ENCODE assay signal across 21 cellular contexts in the genomic region with DNA sequence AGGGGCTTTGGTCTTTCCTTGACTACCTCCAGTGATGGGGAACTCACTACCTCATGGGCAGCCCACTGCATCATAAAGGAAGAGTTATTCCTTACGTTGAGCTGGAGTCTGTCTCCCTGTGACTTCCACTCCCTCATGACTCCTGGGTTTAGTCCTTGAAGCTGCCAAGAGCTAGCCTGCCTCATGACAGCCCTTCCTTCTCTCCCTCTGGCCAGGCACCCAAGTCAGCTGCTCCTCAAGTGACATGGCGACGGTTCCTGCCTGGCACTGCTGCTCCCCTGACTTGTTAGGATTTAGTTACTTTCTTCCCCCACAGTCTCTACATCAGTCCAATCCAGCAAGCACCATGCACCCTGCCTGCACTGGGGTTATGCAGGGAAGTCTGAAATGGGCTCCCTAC.
"Had no signal": no experiment of that assay in that cellular context is flagged by ENCODE, and none has a peak within 500 bp of the region (broad histone marks: within the 10 kb centered on the region; RNA-seq: fewer than 3 reads in every experiment).

No MANE protein-coding gene starts in this region.

- H3K4me3 ChIP-seq: heart right ventricle, hepatocyte, left ventricle myocardium inferior, lung, mucosa of descending colon, skin epidermis, tibial nerve, upper lobe of left lung, vagina had no signal

- H3K4me1 ChIP-seq: heart right ventricle, left ventricle myocardium inferior, parathyroid adenoma, tibial nerve, upper lobe of left lung, vagina had no signal

- H3K9me3 ChIP-seq: heart right ventricle, left ventricle myocardium inferior, mucosa of descending colon, neutrophil, tibial nerve, upper lobe of left lung, vagina had no signal

- H2AFZ ChIP-seq: hepatocyte, parathyroid adenoma had no signal

- ATAC-seq: heart right ventricle; mucosa of descending colon; naive thymus-derived CD4-positive, alpha-beta T cell; natural killer cell treated with Interleukin-12 subunit alpha and Interleukin-12 subunit beta and Interleukin-15 and Interleukin-18, amount 100 ng/mL, for 72 hours; right cardiac atrium; sciatic nerve; stimulated activated effector memory CD8-positive, alpha-beta T cell treated with anti-CD3 and anti-CD28 coated beads, Interleukin-12 subunit alpha, Interleukin-12 subunit beta, amount 100 ng/mL, for 72 hours had no signal

- H3K27ac ChIP-seq: heart right ventricle, hepatocyte, left ventricle myocardium inferior, neutrophil, parathyroid adenoma, skin epidermis, tibial nerve, upper lobe of left lung, vagina had no signal

- H3K27me3 ChIP-seq: hepatocyte, neutrophil, upper lobe of left lung, vagina had no signal

- H3K9ac ChIP-seq: parathyroid adenoma had no signal

- H3K36me3 ChIP-seq: heart right ventricle, left ventricle myocardium inferior, neutrophil, tibial nerve, upper lobe of left lung, vagina had no signal

- H3K4me2 ChIP-seq: hepatocyte had no signal

- DNase-seq: heart right ventricle; islet precursor cell; left ventricle myocardium inferior; midbrain; mucosa of descending colon; naive thymus-derived CD4-positive, alpha-beta T cell; occipital lobe; right cardiac atrium; stimulated activated CD4-positive, alpha-beta T cell treated with anti-CD3 and anti-CD28 coated beads, Interleukin-4, amount 100 ng/mL, for 24 hours; stimulated activated naive CD4-positive, alpha-beta T cell; upper lobe of left lung had no signal
